12 cellular contexts compared by ENCODE assay signal in genomic region chr22:50171319-50171964, GRCh38. TPM values are rescaled to one million over a fixed set of nuclear protein-coding genes. Genes with fewer than 3 reads are reported as not detected.
A peak's percentile ranks its signal among the peaks of the same experiment; 100 is the strongest.
DNase-seq lines count a peak whose midpoint lies in the region; ATAC-seq, FAIRE-seq and TF ChIP-seq lines count a peak whose summit lies in the region.
"Had no signal": no experiment of that assay in that cellular context is flagged by ENCODE, and none has a peak within 500 bp of the region (broad histone marks: within the 10 kb centered on the region; RNA-seq: fewer than 3 reads in every experiment).

No MANE protein-coding gene starts in this region.

- no peak for FAIRE-seq in D721Med (lab: Jason Lieb, UNC)
- FAIRE-seq: islet of Langerhans had no signal

- H3K9me3 Mint-ChIP-seq in activated CD8-positive, alpha-beta memory T cell treated with anti-CD3 and anti-CD28 coated beads, Interleukin-2, amount 10 ng/mL, durations not matched to agents 7 days and 5 days (ENCODE audit: low read depth): no peaks in the 10 kb centered on the region
- no peaks in the 10 kb centered on the region for H3K9me3 Mint-ChIP-seq in activated naive CD8-positive, alpha-beta T cell treated with anti-CD3 and anti-CD28 coated beads for 36 hours
- H3K9me3 Mint-ChIP-seq in immature natural killer cell: no peaks in the 10 kb centered on the region

- no peaks in the 10 kb centered on the region for H3K36me3 Mint-ChIP-seq in activated CD8-positive, alpha-beta memory T cell treated with anti-CD3 and anti-CD28 coated beads, Interleukin-2, amount 10 ng/mL, durations not matched to agents 7 days and 5 days
- no peaks in the 10 kb centered on the region for H3K36me3 Mint-ChIP-seq in activated naive CD8-positive, alpha-beta T cell treated with anti-CD3 and anti-CD28 coated beads for 36 hours
- no peaks in the 10 kb centered on the region for H3K36me3 Mint-ChIP-seq in immature natural killer cell

- H3K27ac Mint-ChIP-seq in activated CD8-positive, alpha-beta memory T cell treated with anti-CD3 and anti-CD28 coated beads, Interleukin-2, amount 10 ng/mL, durations not matched to agents 7 days and 5 days: peak overlapping the region; percentile 36
- peak overlapping the region; percentile 5 for H3K27ac Mint-ChIP-seq in activated naive CD8-positive, alpha-beta T cell treated with anti-CD3 and anti-CD28 coated beads for 36 hours
- no peak overlapping the region for H3K27ac Mint-ChIP-seq in immature natural killer cell

- peak overlapping the region; percentile 60 for H3K4me3 Mint-ChIP-seq in activated CD8-positive, alpha-beta memory T cell treated with anti-CD3 and anti-CD28 coated beads, Interleukin-2, amount 10 ng/mL, durations not matched to agents 7 days and 5 days
- H3K4me3 Mint-ChIP-seq in activated naive CD8-positive, alpha-beta T cell treated with anti-CD3 and anti-CD28 coated beads for 36 hours: peak overlapping the region; percentile 77
- peak overlapping the region in 4 of 5 donors; percentile 27 to 79 (median 70) for H3K4me3 Mint-ChIP-seq in immature natural killer cell

- 48 to 72% (median 64%) methylated on average over 11 to 15 of the region's 15 CpGs for WGBS in stomach, 5 donors

- no peak for ATAC-seq in activated CD8-positive, alpha-beta memory T cell treated with anti-CD3 and anti-CD28 coated beads, Interleukin-2, amount 10 ng/mL, durations not matched to agents 7 days and 5 days
- ATAC-seq in GM18498 (IDR thresholded peaks at IDR 0.05; ENCODE audit: unreplicated experiment) (no peak), foreskin keratinocyte (no peak)

- H3K27me3 ChIP-seq in stomach (peaks cover 10 to 88% (median 28%) of the 10 kb centered on the region in 3 donors), foreskin keratinocyte (peaks cover 21% of the 10 kb centered on the region)

- no peaks in the 10 kb centered on the region for H3K9me3 ChIP-seq in stomach

- peak overlapping the region in 3 of 4 donors; percentile 54 to 64 (median 60) for H3K4me3 ChIP-seq in stomach

- H3K27ac ChIP-seq in stomach (no peak overlapping the region), foreskin keratinocyte (no peak overlapping the region)

- intact Hi-C loops in stomach (cut with DNase I; ENCODE audit: low total_unique reads): no loop called here

- no peak for DNase-seq in activated CD8-positive, alpha-beta memory T cell treated with anti-CD3 and anti-CD28 coated beads, Interleukin-2, amount 10 ng/mL, durations not matched to agents 7 days and 5 days
- DNase-seq in activated CD8-positive, alpha-beta memory T cell treated with anti-CD3 and anti-CD28 coated beads, Interleukin-2, amount 50 U/mL, for 48 hours: no peak
- no peak for DNase-seq in activated naive CD8-positive, alpha-beta T cell treated with anti-CD3 and anti-CD28 coated beads for 36 hours
- DNase-seq in immature natural killer cell (no peak), stomach (no peak), D721Med (ENCODE audit: insufficient read length, low spot score) (no peak), foreskin keratinocyte (no peak)
- DNase-seq: C1 segment of cervical spinal cord; stimulated activated CD4-positive, alpha-beta T cell treated with anti-CD3 and anti-CD28 coated beads, Interleukin-2, amount 100 ng/mL, for 24 hours; SW 1271 had no signal

- H3K4me1 ChIP-seq in stomach (peaks cover 13 to 20% (median 18%) of the 10 kb centered on the region in 4 donors), foreskin keratinocyte (no peaks in the 10 kb centered on the region)

- no peak for TF ChIP-seq POLR2A in stomach (IDR thresholded peaks at IDR 0.05)

- no peaks in the 10 kb centered on the region for H3K36me3 ChIP-seq in stomach

- TF ChIP-seq EP300 in stomach (IDR thresholded peaks at IDR 0.05): no peak

- TF ChIP-seq CTCF in stomach (IDR thresholded peaks at IDR 0.05) (no peak), D721Med (IDR thresholded peaks at IDR 0.05; ENCODE audit: insufficient read depth, missing control alignments) (no peak), foreskin keratinocyte (conservative IDR thresholded peaks at IDR 0.05) (no peak)

- CTCF ChIA-PET in activated CD8-positive, alpha-beta memory T cell treated with anti-CD3 and anti-CD28 coated beads, Interleukin-2, amount 10 ng/mL, durations not matched to agents 7 days and 5 days (lab: Charles Lee): interaction anchor here (0.6 to 1.7 kb wide), 4 partner anchors 13 to 327 kb away, joined by 3 to 5 read pairs (median 4); no protein-coding TSS in a partner anchor

- peaks cover 23% of the 10 kb centered on the region for H3K27me3 Mint-ChIP-seq in activated CD8-positive, alpha-beta memory T cell treated with anti-CD3 and anti-CD28 coated beads, Interleukin-2, amount 10 ng/mL, durations not matched to agents 7 days and 5 days
- H3K27me3 Mint-ChIP-seq in activated naive CD8-positive, alpha-beta T cell treated with anti-CD3 and anti-CD28 coated beads for 36 hours: peaks cover 46% of the 10 kb centered on the region
- H3K27me3 Mint-ChIP-seq in immature natural killer cell (ENCODE audit: low read depth in 3 of 3): peaks cover 10 to 23% (median 16%) of the 10 kb centered on the region in 3 donors

- peaks cover 2% of the 10 kb centered on the region for H3K4me1 Mint-ChIP-seq in activated CD8-positive, alpha-beta memory T cell treated with anti-CD3 and anti-CD28 coated beads, Interleukin-2, amount 10 ng/mL, durations not matched to agents 7 days and 5 days
- no peaks in the 10 kb centered on the region for H3K4me1 Mint-ChIP-seq in activated naive CD8-positive, alpha-beta T cell treated with anti-CD3 and anti-CD28 coated beads for 36 hours
- peaks cover 0 to 5% of the 10 kb centered on the region in 2 donors for H3K4me1 Mint-ChIP-seq in immature natural killer cell

RNA-seq across cellular contexts. Expression of gene PANX2, which starts 0.9 kb away (rescaled TPM):
- 1 to 10 TPM; 1.3 to 1.8 TPM for total RNA-seq in activated CD8-positive, alpha-beta memory T cell treated with anti-CD3 and anti-CD28 coated beads, Interleukin-2, amount 10 ng/mL, durations not matched to agents 7 days and 5 days
- total RNA-seq in activated naive CD8-positive, alpha-beta T cell treated with anti-CD3 and anti-CD28 coated beads for 36 hours: 1 to 10 TPM in 1 of 2 experiments, under 1 TPM in 1; 0.66 to 1.0 TPM
- polyA plus RNA-seq in immature natural killer cell: under 1 TPM in 1 of 3 donors, not detected in 2; 0.07 TPM
- 1 to 10 TPM in 2 of 5 donors, under 1 TPM in 1, not detected in 2; 0.29 to 1.8 (median 1.6) TPM for total RNA-seq in stomach
- polyA plus RNA-seq in stomach: 1 to 10 TPM in 1 of 3 donors, under 1 TPM in 1, not detected in 1; 0.25 to 1.1 TPM
- total RNA-seq in foreskin keratinocyte: 0.53 and 1.0 TPM in 2 replicates
- polyA plus RNA-seq in foreskin keratinocyte: 0.85 and 1.8 TPM in 2 replicates

RNA-seq across cellular contexts. Expression of gene TRABD, which starts 14.3 kb away (rescaled TPM):
- 100 to 1,000 TPM; 141 to 177 TPM for total RNA-seq in activated CD8-positive, alpha-beta memory T cell treated with anti-CD3 and anti-CD28 coated beads, Interleukin-2, amount 10 ng/mL, durations not matched to agents 7 days and 5 days
- total RNA-seq in activated naive CD8-positive, alpha-beta T cell treated with anti-CD3 and anti-CD28 coated beads for 36 hours: 10 to 100 TPM; 77.8 to 79.4 TPM
- 10 to 100 TPM; 33.2 to 63.5 (median 35.3) TPM for polyA plus RNA-seq in immature natural killer cell
- 100 to 1,000 TPM in 2 of 5 donors, 10 to 100 TPM in 3; 13.2 to 245 (median 56.7) TPM for total RNA-seq in stomach
- 10 to 100 TPM; 41.4 to 46.4 (median 45.5) TPM for polyA plus RNA-seq in stomach
- 50.7 and 52.2 TPM in 2 replicates for total RNA-seq in foreskin keratinocyte
- 63.7 and 64.5 TPM in 2 replicates for polyA plus RNA-seq in foreskin keratinocyte

RNA-seq across cellular contexts. Expression of gene SELENOO, which starts 29.4 kb away (rescaled TPM):
- total RNA-seq in activated CD8-positive, alpha-beta memory T cell treated with anti-CD3 and anti-CD28 coated beads, Interleukin-2, amount 10 ng/mL, durations not matched to agents 7 days and 5 days: 10 to 100 TPM; 30.0 to 35.6 TPM
- total RNA-seq in activated naive CD8-positive, alpha-beta T cell treated with anti-CD3 and anti-CD28 coated beads for 36 hours: 10 to 100 TPM; 20.0 to 20.9 TPM
- polyA plus RNA-seq in immature natural killer cell (1 to 10 TPM; 2.6 to 5.7 (median 3.6) TPM), stomach (10 to 100 TPM; 30.9 to 37.5 (median 33.1) TPM), foreskin keratinocyte (34.8 and 38.3 TPM in 2 replicates)
- total RNA-seq in stomach (100 to 1,000 TPM in 1 of 5 donors, 10 to 100 TPM in 4; 10.1 to 185 (median 57.2) TPM), foreskin keratinocyte (28.9 and 29.6 TPM in 2 replicates)

Comparison
In these comparisons a context has a peak if more than half of its experiments do, and no peak if none do; other contexts are left out.
1. H3K27ac Mint-ChIP-seq: peak in activated CD8-positive, alpha-beta memory T cell treated with anti-CD3 and anti-CD28 coated beads, Interleukin-2, amount 10 ng/mL, durations not matched to agents 7 days and 5 days (single experiment) and activated naive CD8-positive, alpha-beta T cell treated with anti-CD3 and anti-CD28 coated beads for 36 hours (single experiment); none in immature natural killer cell (0 of 6).
2. Peak in every context shown above with its lines, with median percentiles within 50 percentile points of each other: H3K4me3 Mint-ChIP-seq.